11 cellular contexts compared by ENCODE assay signal in genomic region chr1:13851726-13852125, GRCh38.
"Had no signal": no experiment of that assay in that cellular context is flagged by ENCODE, and none has a peak within 500 bp of the region (broad histone marks: within the 10 kb centered on the region; RNA-seq: fewer than 3 reads in every experiment).

No MANE protein-coding gene starts in this region.

- DNase-seq: GM23248, GOT3, H7, H9, HCEC 1CT, HFFc6 had no signal

- ATAC-seq: GM23338, HCT116 had no signal

- H3K4me3 ChIP-seq: GM23248, GM23338, HAP-1 had no signal

- H3K4me1 ChIP-seq: HAP-1 had no signal

- H3K36me3 ChIP-seq: HAP-1 had no signal

- H3K27ac ChIP-seq: GM23248 had no signal

- FAIRE-seq: H1, H54 had no signal
